ENCODE assay signal across 9 cellular contexts in genomic region chr18:33440011-33440383, GRCh38. TPM values are rescaled to one million over a fixed set of nuclear protein-coding genes. Genes with fewer than 3 reads are reported as not detected.
DNase-seq lines count a peak whose midpoint lies in the region; ATAC-seq, FAIRE-seq and TF ChIP-seq lines count a peak whose summit lies in the region.
"Had no signal": no experiment of that assay in that cellular context is flagged by ENCODE, and none has a peak within 500 bp of the region (broad histone marks: within the 10 kb centered on the region; RNA-seq: fewer than 3 reads in every experiment).

No MANE protein-coding gene starts in this region.

- TF ChIP-seq CTCF in kidney (IDR thresholded peaks at IDR 0.05; ENCODE audit: borderline replicate concordance, extremely low read depth, insufficient read depth) (peak; percentile 42), thyroid gland (IDR thresholded peaks at IDR 0.05) (peak; percentile 24 to 80 (median 58))

- peak overlapping the region; percentile 62 for H3K4me3 ChIP-seq in kidney (ENCODE audit: low read length in 2 of 2)
- peak overlapping the region in 2 of 3 donors; percentile 47 to 65 for H3K4me3 ChIP-seq in thyroid gland (replicated peaks in 1 of 3)

- no peaks in the 10 kb centered on the region for H3K27me3 ChIP-seq in thyroid gland

- H3K27ac ChIP-seq in caudate nucleus (ENCODE audit: low read depth, low read length) (no peak overlapping the region), kidney (ENCODE audit: low read depth in 2 of 2, low read length in 2 of 2) (no peak overlapping the region), thyroid gland (no peak overlapping the region)

- H3K9me3 ChIP-seq in kidney (ENCODE audit: control insufficient read depth in 1 of 2, low read length in 2 of 2) (no peaks in the 10 kb centered on the region), thyroid gland (no peaks in the 10 kb centered on the region)

- DNase-seq in DMS79 treated with DMSO at 0.1 percent for 48 hours (lab: John Stamatoyannopoulos, UW) (peak; percentile 63), NCI-H2171 (lab: John Stamatoyannopoulos, UW) (peak; percentile 34), caudate nucleus (lab: John Stamatoyannopoulos, UW) (peak in 33 of 61 donors; percentile 4 to 76 (median 32)), kidney (no peak), thyroid gland (peak; percentile 58 to 73)
- no peak for DNase-seq in activated CD4-positive, alpha-beta T cell treated with anti-CD3 and anti-CD28 coated beads, Interleukin-2, amount 50 U/mL, for 1 hour
- DNase-seq in activated CD8-positive, alpha-beta memory T cell treated with anti-CD3 and anti-CD28 coated beads for 24 hours: no peak

- intact Hi-C loops in kidney (cut with DNase I) (no loop called here), thyroid gland (cut with DNase I) (loop anchor here (5.0 kb wide), 1 partner anchor 52 kb away; no protein-coding TSS in a partner anchor)

- peak overlapping the region; percentile 17 to 65 for H3K9ac ChIP-seq in kidney (ENCODE audit: low read length in 2 of 2)

- ATAC-seq in GM18517 (IDR thresholded peaks at IDR 0.05; ENCODE audit: unreplicated experiment): no peak

- H3K36me3 ChIP-seq in kidney (ENCODE audit: control insufficient read depth in 1 of 2, insufficient read depth in 2 of 2, low read length in 2 of 2) (no peaks in the 10 kb centered on the region), thyroid gland (no peaks in the 10 kb centered on the region)

- no peak for TF ChIP-seq POLR2A in thyroid gland (IDR thresholded peaks at IDR 0.05)

- WGBS in thyroid gland, 2 donors: 4 to 11% methylated on average over 9 of the region's 9 CpGs

- no peak for FAIRE-seq in kidney (lab: Jason Lieb, UNC)
- FAIRE-seq: endometrium had no signal

- H3K4me1 ChIP-seq in kidney (ENCODE audit: control insufficient read depth in 1 of 2, insufficient read depth in 1 of 2, low read depth in 1 of 2, low read length in 2 of 2) (no peaks in the 10 kb centered on the region), thyroid gland (peaks cover 4 to 5% of the 10 kb centered on the region in 2 donors)

RNA-seq across cellular contexts. Expression of gene CCDC178, which starts 0.5 kb away (rescaled TPM):
- 3.7 TPM for total RNA-seq in kidney
- polyA plus RNA-seq in kidney (ENCODE audit: insufficient read depth, low read depth, low replicate concordance): 4.6 TPM
- 1 to 10 TPM in 3 of 4 donors, not detected in 1; 1.4 to 3.1 (median 1.7) TPM for total RNA-seq in thyroid gland

Comparison
In these comparisons a context has a peak if more than half of its experiments do, and no peak if none do; other contexts are left out.
1. DNase-seq: peak in DMS79 treated with DMSO at 0.1 percent for 48 hours (single experiment), NCI-H2171 (single experiment), caudate nucleus (33 of 61) and thyroid gland (2 of 2); none in kidney (single experiment), activated CD4-positive, alpha-beta T cell treated with anti-CD3 and anti-CD28 coated beads, Interleukin-2, amount 50 U/mL, for 1 hour (single experiment) and activated CD8-positive, alpha-beta memory T cell treated with anti-CD3 and anti-CD28 coated beads for 24 hours (single experiment).